In the genomic region with DNA sequence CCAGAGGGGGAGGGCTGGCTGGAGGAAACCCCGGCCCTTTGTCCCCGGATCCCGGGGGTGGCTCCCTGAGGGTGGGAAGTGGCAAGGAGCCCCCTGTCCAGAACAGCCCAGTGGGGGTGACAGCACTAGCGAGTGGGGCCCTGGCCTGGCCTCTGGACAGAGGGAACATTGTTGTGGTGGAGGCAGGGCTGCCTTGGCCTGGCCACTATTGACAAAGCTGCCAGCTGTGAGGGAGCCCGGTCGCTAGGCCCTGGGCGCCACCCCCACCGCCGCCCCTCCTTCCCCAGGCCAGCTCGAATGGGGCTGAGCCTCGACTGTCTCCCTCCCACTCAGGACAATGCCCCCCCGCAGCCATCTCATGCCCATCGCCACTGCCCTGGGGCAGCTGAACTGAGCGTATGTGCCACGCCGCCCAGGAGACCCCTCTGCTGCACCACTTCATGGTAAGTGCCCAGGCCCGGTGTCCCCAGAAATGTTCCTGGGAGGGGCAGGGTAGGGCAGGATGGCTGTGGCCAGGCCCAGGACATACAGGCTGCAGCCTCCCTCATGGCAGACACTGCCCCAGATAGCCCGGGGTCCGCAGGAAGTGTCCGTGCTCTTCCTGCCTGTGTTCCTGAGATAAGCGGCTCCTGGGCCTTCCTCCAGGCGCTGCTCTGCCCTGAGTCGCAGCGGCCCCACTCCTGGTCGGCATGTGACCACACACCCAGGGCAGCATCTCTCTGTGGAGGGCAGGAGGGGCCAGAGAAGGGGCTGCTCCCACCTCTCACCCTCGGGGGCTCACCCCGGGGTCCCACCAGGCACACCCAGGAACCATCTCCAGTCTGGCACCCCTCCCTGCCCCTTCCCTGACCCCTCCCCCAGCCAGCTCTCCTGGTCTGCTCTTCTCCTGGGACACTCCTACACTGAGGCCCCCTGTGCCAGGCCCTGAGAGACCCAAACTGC, we compare ENCODE assay signal across 9 cellular contexts. TPM values are rescaled to one million over a fixed set of nuclear protein-coding genes. Genes with fewer than 3 reads are reported as not detected.
DNase-seq lines count a peak whose midpoint lies in the region; ATAC-seq and TF ChIP-seq lines count a peak whose summit lies in the region.
"Had no signal": no experiment of that assay in that cellular context is flagged by ENCODE, and none has a peak within 500 bp of the region (broad histone marks: within the 10 kb centered on the region; RNA-seq: fewer than 3 reads in every experiment).

No MANE protein-coding gene starts in this region.

- H4K20me1 ChIP-seq in SK-N-SH (ENCODE audit: insufficient read depth), result peaks cover 9% of the 10 kb centered on the region; the same call in 1 of the 2 replicates

- H3K4me3 Mint-ChIP-seq in type B pancreatic cell, result no peak overlapping the region

- WGBS in SK-N-SH (ENCODE audit: low lambda C conversion rate), result 12% methylated on average over 5 of the region's 27 CpGs

- peak overlapping the region; percentile 79 for H3K4me2 ChIP-seq in SK-N-SH

- no peaks in the 10 kb centered on the region for H3K36me3 ChIP-seq in SK-N-SH (replicated peaks in 1 of 2; ENCODE audit: control insufficient read depth in 1 of 2, insufficient read depth in 2 of 2, low read length in 1 of 2)

- H3K4me3 ChIP-seq in SK-N-SH (ENCODE audit: low read depth in 2 of 2, low read length in 1 of 2) (peak overlapping the region; percentile 40 to 49), foreskin fibroblast (ENCODE audit: low read depth in 1 of 2, low read length in 2 of 2) (peak overlapping the region; percentile 50 to 59), retinal pigment epithelial cell (ENCODE audit: low read length) (peak overlapping the region; percentile 50)

- DNase-seq in ELR (ENCODE audit: low read depth) (peak; percentile 51), SK-N-SH (peak; percentile 82), foreskin fibroblast (peak in 1 of 2 donors; percentile 25), retinal pigment epithelial cell (ENCODE audit: low read depth) (no peak), type B pancreatic cell (ENCODE audit: extremely low spot score, unreplicated experiment) (no peak), NCI-H345 treated with DMSO at 0.1 percent for 48 hours (lab: John Stamatoyannopoulos, UW; ENCODE audit: unreplicated experiment) (no peak)
- DNase-seq in activated naive CD4-positive, alpha-beta T cell (lab: John Stamatoyannopoulos, UW), result no peak
- DNase-seq: NCI-H1930 had no signal

- POLR2A ChIA-PET in SK-N-SH (lab: Yijun Ruan, JAX), result interaction anchor here (0.6 to 1.7 kb wide), 4 partner anchors 10 to 205 kb away, joined by 3 to 5 read pairs (median 4); partner anchors contain the start of genes IDH3G and SSR4

- CTCF ChIA-PET in SK-N-SH (lab: Yijun Ruan, JAX), result interaction anchor here (0.6 to 10.2 kb wide), 13 partner anchors 10 to 183 kb away, joined by 3 to 134 read pairs (median 5); partner anchors contain the start of genes RENBP and SRPK3

- H3K79me2 ChIP-seq in SK-N-SH (ENCODE audit: insufficient read depth), result peaks cover 6% of the 10 kb centered on the region; the same call in 1 of the 2 replicates

- no peaks in the 10 kb centered on the region for H3K27me3 Mint-ChIP-seq in type B pancreatic cell

- no peaks in the 10 kb centered on the region for H3K36me3 Mint-ChIP-seq in type B pancreatic cell

- H3K27me3 ChIP-seq in SK-N-SH (ENCODE audit: insufficient read depth), result no peaks in the 10 kb centered on the region

- TF ChIP-seq EP300 in SK-N-SH (IDR thresholded peaks at IDR 0.05; ENCODE audit: borderline replicate concordance in 1 of 2, low read depth in 1 of 2, low read length in 1 of 2), result 0 out of 4 replicates have a peak, but pooled peaks of 1 of the 2 experiments have one; percentile 16

- no peak for ATAC-seq in HG03571 (IDR thresholded peaks at IDR 0.05; ENCODE audit: unreplicated experiment)

- TF ChIP-seq CTCF in SK-N-SH (IDR thresholded peaks at IDR 0.05) (no peak), foreskin fibroblast (IDR thresholded peaks at IDR 0.05; ENCODE audit: low read depth, low read length) (no peak), retinal pigment epithelial cell (conservative IDR thresholded peaks at IDR 0.05; ENCODE audit: low read depth, low read length) (no peak), type B pancreatic cell (conservative IDR thresholded peaks at IDR 0.05) (no peak)

- no peaks in the 10 kb centered on the region for H3K9me2 ChIP-seq in SK-N-SH

- no peak overlapping the region for H2AFZ ChIP-seq in SK-N-SH (ENCODE audit: low read depth)

- peak overlapping the region; percentile 63 to 82; a peak in 3 of 4 replicates for H3K27ac ChIP-seq in SK-N-SH (ENCODE audit: low read depth in 2 of 2, low read length in 1 of 2)

- no peak for TF ChIP-seq RAD21 in SK-N-SH (IDR thresholded peaks at IDR 0.05; ENCODE audit: low read length)

- peak overlapping the region; percentile 49; the same call in 1 of the 2 replicates for H3K9ac ChIP-seq in SK-N-SH

- H3K9me3 ChIP-seq in SK-N-SH, result no peaks in the 10 kb centered on the region

- H3K4me1 Mint-ChIP-seq in type B pancreatic cell (ENCODE audit: unreplicated experiment), result no peaks in the 10 kb centered on the region

- H3K9me3 Mint-ChIP-seq in type B pancreatic cell, result no peaks in the 10 kb centered on the region

- no peak overlapping the region for H3K27ac Mint-ChIP-seq in type B pancreatic cell

- no peaks in the 10 kb centered on the region for H3F3A ChIP-seq in SK-N-SH (replicated peaks; ENCODE audit: insufficient read depth)

- H3K4me1 ChIP-seq in SK-N-SH (ENCODE audit: control insufficient read depth in 1 of 2, insufficient read depth in 2 of 2, low read depth in 1 of 2, low read length in 1 of 2), result peaks cover 2 to 27% of the 10 kb centered on the region in 2 experiments; a peak in 1 of 4 replicates

TF ChIP-seq in SK-N-SH, 30 proteins besides CTCF, POLR2A, EP300 and RAD21:
- TF ChIP-seq MXI1 (IDR thresholded peaks at IDR 0.05; ENCODE audit: low read depth, low read length) (no peak), USF1 (IDR thresholded peaks at IDR 0.05; ENCODE audit: borderline replicate concordance, low read depth) (0 out of 2 replicates have a peak, but pooled peaks have one; percentile 15), GABPA (IDR thresholded peaks at IDR 0.05; ENCODE audit: low read depth) (0 out of 2 replicates have a peak, but pooled peaks have one; percentile 30)
TF ChIP-seq in SK-N-SH: peak in this region for 2.

RNA-seq across cellular contexts. Expression of gene PLXNB3, which starts 1.4 kb away (rescaled TPM):
- 13.8 and 15.5 TPM in 2 replicates for polyA plus RNA-seq in SK-N-SH (2012; rRNA removed)
- polyA plus RNA-seq in SK-N-SH (2012; cell fraction: cytosol; rRNA removed), result 4.8 and 6.1 TPM in 2 replicates
- polyA plus RNA-seq in SK-N-SH (2012; cell fraction: nucleus; rRNA removed), result 102 and 172 TPM in 2 replicates
- total RNA-seq in type B pancreatic cell (ENCODE audit: low replicate concordance), result 1.2 and 1.4 TPM in 2 replicates

RNA-seq across cellular contexts. Expression of gene SRPK3, which starts 15.4 kb away (rescaled TPM):
- 0.50 and 0.74 TPM in 2 replicates for polyA plus RNA-seq in SK-N-SH (2012; rRNA removed)
- polyA plus RNA-seq in SK-N-SH (2012; cell fraction: cytosol; rRNA removed), result 0.08 and 0.19 TPM in 2 replicates
- polyA plus RNA-seq in SK-N-SH (2012; cell fraction: nucleus; rRNA removed), result 0.80 and 1.5 TPM in 2 replicates
- total RNA-seq in type B pancreatic cell (ENCODE audit: low replicate concordance), result not detected in 2 replicates

RNA-seq across cellular contexts. Expression of gene IDH3G, which starts 28.8 kb away (rescaled TPM):
- 78.0 and 107 TPM in 2 replicates for polyA plus RNA-seq in SK-N-SH (2012; rRNA removed)
- 38.1 and 53.3 TPM in 2 replicates for polyA plus RNA-seq in SK-N-SH (2012; cell fraction: cytosol; rRNA removed)
- 212 and 213 TPM in 2 replicates for polyA plus RNA-seq in SK-N-SH (2012; cell fraction: nucleus; rRNA removed)
- total RNA-seq in type B pancreatic cell (ENCODE audit: low replicate concordance), result 42.9 and 50.0 TPM in 2 replicates

RNA-seq across cellular contexts. Expression of gene SSR4, which starts 29.1 kb away (rescaled TPM):
- polyA plus RNA-seq in SK-N-SH (2012; rRNA removed), result 326 and 367 TPM in 2 replicates
- polyA plus RNA-seq in SK-N-SH (2012; cell fraction: cytosol; rRNA removed), result 195 and 259 TPM in 2 replicates
- 162 and 171 TPM in 2 replicates for polyA plus RNA-seq in SK-N-SH (2012; cell fraction: nucleus; rRNA removed)
- total RNA-seq in type B pancreatic cell (ENCODE audit: low replicate concordance), result 271 and 390 TPM in 2 replicates

RNA-seq across cellular contexts. Expression of gene ABCD1, which starts 40.8 kb away (rescaled TPM):
- 7.2 and 7.9 TPM in 2 replicates for polyA plus RNA-seq in SK-N-SH (2012; rRNA removed)
- 2.8 and 5.4 TPM in 2 replicates for polyA plus RNA-seq in SK-N-SH (2012; cell fraction: cytosol; rRNA removed)
- 17.4 and 18.9 TPM in 2 replicates for polyA plus RNA-seq in SK-N-SH (2012; cell fraction: nucleus; rRNA removed)
- 6.2 and 8.0 TPM in 2 replicates for total RNA-seq in type B pancreatic cell (ENCODE audit: low replicate concordance)

Comparison
In these comparisons a context has a peak if more than half of its experiments do, and no peak if none do; other contexts are left out.
1. DNase-seq: peak in ELR (single experiment) and SK-N-SH (single experiment); none in retinal pigment epithelial cell (single experiment), type B pancreatic cell (single experiment), NCI-H345 treated with DMSO at 0.1 percent for 48 hours (single experiment) and activated naive CD4-positive, alpha-beta T cell (0 of 4).
2. Peak in every context shown above with its lines, with median percentiles within 50 percentile points of each other: H3K4me3 ChIP-seq.